14 cellular contexts compared by ENCODE assay signal in the genomic region with DNA sequence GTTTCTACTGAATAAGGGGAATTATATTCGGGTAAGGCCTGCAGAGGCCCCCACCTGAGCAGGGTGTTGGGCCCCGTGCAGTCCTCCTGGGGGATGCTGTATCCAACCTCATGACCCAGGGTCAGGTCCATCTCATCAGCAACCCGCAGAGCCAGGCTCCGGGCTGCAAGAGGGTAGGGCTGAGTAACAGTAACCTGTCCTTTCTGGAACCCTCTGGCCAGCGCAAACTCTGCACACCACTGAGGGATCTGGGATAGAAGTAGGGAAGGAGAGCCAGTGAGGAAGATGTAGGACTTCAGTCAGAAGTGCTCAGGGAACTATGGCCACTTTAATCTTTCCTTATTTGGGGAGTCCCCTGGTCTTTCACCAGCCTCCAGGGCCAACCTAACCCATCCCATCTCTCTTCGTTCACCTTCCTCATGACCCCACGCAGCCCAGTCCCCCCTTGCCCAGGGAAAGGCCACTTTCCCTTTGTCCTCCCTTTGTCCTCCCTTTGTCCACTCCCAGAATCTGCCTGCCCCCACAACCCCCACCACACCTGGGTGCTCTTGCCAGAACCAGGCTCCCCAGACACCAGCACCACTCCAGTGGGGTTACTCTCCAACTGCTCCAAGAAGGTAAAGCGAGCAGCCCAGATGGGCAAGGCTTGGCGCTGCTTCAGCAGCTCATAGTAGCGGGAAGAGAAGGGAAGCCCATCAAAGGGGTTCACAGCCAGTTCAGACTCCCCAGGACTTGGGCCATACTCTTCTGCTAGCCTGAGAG. TPM values are rescaled to one million over a fixed set of nuclear protein-coding genes. Genes with fewer than 3 reads are reported as not detected.
DNase-seq lines count a peak whose midpoint lies in the region; ATAC-seq and TF ChIP-seq lines count a peak whose summit lies in the region.
"Had no signal": no experiment of that assay in that cellular context is flagged by ENCODE, and none has a peak within 500 bp of the region (broad histone marks: within the 10 kb centered on the region; RNA-seq: fewer than 3 reads in every experiment).

No MANE protein-coding gene starts in this region.

- H3K9me3 ChIP-seq in breast epithelium (no peaks in the 10 kb centered on the region), duodenal mucosa (ENCODE audit: control insufficient read depth in 1 of 2, low read length in 2 of 2) (no peaks in the 10 kb centered on the region), mucosa of rectum (ENCODE audit: control insufficient read depth in 2 of 2, low read length in 2 of 2) (no peaks in the 10 kb centered on the region)
- H3K9me3 ChIP-seq: Caco-2 had no signal

- H3K27ac ChIP-seq in breast epithelium (no peak overlapping the region), duodenal mucosa (ENCODE audit: low read depth, low read length) (no peak overlapping the region), mucosa of rectum (ENCODE audit: low read depth in 2 of 2, low read length in 2 of 2) (peak overlapping the region; percentile 76 to 82)

- H3K27me3 Mint-ChIP-seq in MCF 10A (ENCODE audit: insufficient read depth, unreplicated experiment): no peaks in the 10 kb centered on the region

- peak overlapping the region; percentile 63 to 77 for H3K9ac ChIP-seq in duodenal mucosa (ENCODE audit: low read depth in 1 of 2, low read length in 2 of 2)
- H3K9ac ChIP-seq in mucosa of rectum (ENCODE audit: low read depth in 1 of 2, low read length in 2 of 2): peak overlapping the region in 1 of 2 donors; percentile 74

- peak overlapping the region; percentile 91 for H3K27ac Mint-ChIP-seq in MCF 10A (ENCODE audit: low read depth, unreplicated experiment)

- peaks cover 38% of the 10 kb centered on the region for H3K36me3 Mint-ChIP-seq in MCF 10A (ENCODE audit: insufficient read depth, unreplicated experiment)

- H3K27me3 ChIP-seq in breast epithelium (peaks cover 0 to 4% of the 10 kb centered on the region in 2 donors), duodenal mucosa (ENCODE audit: control insufficient read depth in 1 of 2, insufficient read depth in 2 of 2, low read length in 2 of 2) (no peaks in the 10 kb centered on the region), mucosa of rectum (ENCODE audit: control insufficient read depth in 2 of 2, insufficient read depth in 2 of 2, low read length in 2 of 2) (no peaks in the 10 kb centered on the region)

- H3K4me1 Mint-ChIP-seq in MCF 10A (ENCODE audit: insufficient read depth, unreplicated experiment): peaks cover 26% of the 10 kb centered on the region

- TF ChIP-seq CTCF in MCF 10A (IDR thresholded peaks at IDR 0.05; ENCODE audit: unreplicated experiment) (no peak), breast epithelium (IDR thresholded peaks at IDR 0.05) (no peak)

- intact Hi-C loops in MCF 10A (cut with micrococcal nuclease): no loop called here
- intact Hi-C loops in breast epithelium (cut with DNase I; ENCODE audit: low total_unique reads): no loop called here

- no peak for ATAC-seq in GM19351 (IDR thresholded peaks at IDR 0.05; ENCODE audit: unreplicated experiment)
- no peak for ATAC-seq in HG03159 (IDR thresholded peaks at IDR 0.05; ENCODE audit: unreplicated experiment)
- ATAC-seq: GM12878 had no signal

- no peak overlapping the region for H3K4me3 Mint-ChIP-seq in MCF 10A (ENCODE audit: unreplicated experiment)

- no peak for TF ChIP-seq POLR2A in breast epithelium (IDR thresholded peaks at IDR 0.05)

- H3K4me3 ChIP-seq in breast epithelium (no peak overlapping the region), duodenal mucosa (ENCODE audit: low read depth in 1 of 2, low read length in 2 of 2) (peak overlapping the region; percentile 66 to 68), mucosa of rectum (ENCODE audit: low read length in 2 of 2) (peak overlapping the region; percentile 65 to 69)
- H3K4me3 ChIP-seq: GM12878 had no signal

- no peaks in the 10 kb centered on the region for H3K36me3 ChIP-seq in breast epithelium
- peaks cover 21 to 41% of the 10 kb centered on the region in 2 donors for H3K36me3 ChIP-seq in duodenal mucosa (ENCODE audit: control insufficient read depth in 1 of 2, insufficient read depth in 2 of 2, low read length in 2 of 2)
- H3K36me3 ChIP-seq in mucosa of rectum (ENCODE audit: control insufficient read depth in 2 of 2, insufficient read depth in 2 of 2, low read length in 2 of 2): peaks cover 12 to 30% of the 10 kb centered on the region in 2 donors

- no peak for DNase-seq in MCF 10A (ENCODE audit: unreplicated experiment)
- no peak for DNase-seq in breast epithelium (ENCODE audit: low spot score in 2 of 2)
- DNase-seq in T-helper 9 cell: no peak
- no peak for DNase-seq in DMS79 (lab: John Stamatoyannopoulos, UW)
- DNase-seq: NCI-H1048, NCI-H1694 treated with DMSO at 0.1 percent for 48 hours, NCI-H69 had no signal

- H3K4me1 ChIP-seq in breast epithelium (peaks cover 0 to 8% of the 10 kb centered on the region in 2 donors), duodenal mucosa (ENCODE audit: control insufficient read depth in 1 of 2, insufficient read depth in 2 of 2, low read length in 2 of 2) (peaks cover 24% of the 10 kb centered on the region in 2 donors), mucosa of rectum (ENCODE audit: control insufficient read depth in 2 of 2, insufficient read depth in 2 of 2, low read length in 2 of 2) (peaks cover 20 to 23% of the 10 kb centered on the region in 2 donors)

- no peaks in the 10 kb centered on the region for H3K9me3 Mint-ChIP-seq in MCF 10A (ENCODE audit: unreplicated experiment)

- no TSS peak for BruUV-seq in MCF 10A (replicated peaks; lab: Mats Ljungman, UMichigan)

- POLR2A ChIA-PET in MCF 10A (lab: Yijun Ruan, JAX): interaction anchor here (0.7 to 8.1 kb wide), 4 partner anchors 18 to 42 kb away, joined by 3 to 135 read pairs (median 3); partner anchors contain the start of genes CCDC142, PCGF1 and TTC31

- CTCF ChIA-PET in MCF 10A (lab: Yijun Ruan, JAX): interaction anchor here (0.6 kb wide), 1 partner anchor 42 kb away, joined by 3 read pairs; the partner anchor contains the start of genes CCDC142 and TTC31

RNA-seq across cellular contexts. Expression of gene DQX1, which starts 0.9 kb away (rescaled TPM):
- 4.3 and 4.7 TPM in 2 replicates for total RNA-seq in MCF 10A (2022)
- under 1 TPM in 1 of 3 donors, not detected in 2; 0.66 TPM for total RNA-seq in breast epithelium

RNA-seq across cellular contexts. Expression of gene AUP1, which starts 4.4 kb away (rescaled TPM):
- total RNA-seq in MCF 10A (2022) (138 and 140 TPM in 2 replicates), breast epithelium (100 to 1,000 TPM; 108 to 130 (median 128) TPM)

RNA-seq across cellular contexts. Expression of gene HTRA2, which starts 4.6 kb away (rescaled TPM):
- total RNA-seq in MCF 10A (2022): 27.6 and 33.0 TPM in 2 replicates
- 10 to 100 TPM; 32.1 to 34.5 (median 32.5) TPM for total RNA-seq in breast epithelium

RNA-seq across cellular contexts. Expression of gene TLX2, which starts 10.9 kb away (rescaled TPM):
- total RNA-seq in MCF 10A (2022) (not detected in 2 replicates), breast epithelium (not detected)
- total RNA-seq: HT1080 had no signal

RNA-seq across cellular contexts. Expression of gene PCGF1, which starts 17.6 kb away (rescaled TPM):
- total RNA-seq in MCF 10A (2022) (37.5 and 41.6 TPM in 2 replicates), breast epithelium (10 to 100 TPM; 18.3 to 20.3 (median 19.8) TPM)

Comparison
In these comparisons a context has a peak if more than half of its experiments do, and no peak if none do; other contexts are left out.
1. H3K27ac ChIP-seq: peak in mucosa of rectum (2 of 2); none in breast epithelium (0 of 2) and duodenal mucosa (single experiment).
2. H3K4me3 ChIP-seq: peak in duodenal mucosa (2 of 2) and mucosa of rectum (2 of 2); none in breast epithelium (0 of 3).